ENCODE assay signal across 10 cellular contexts in genomic region chr7:86963599-86964230, GRCh38.
DNase-seq lines count a peak whose midpoint lies in the region; ATAC-seq and TF ChIP-seq lines count a peak whose summit lies in the region.
"Had no signal": no experiment of that assay in that cellular context is flagged by ENCODE, and none has a peak within 500 bp of the region (broad histone marks: within the 10 kb centered on the region; RNA-seq: fewer than 3 reads in every experiment).

No MANE protein-coding gene starts in this region.

- no peaks in the 10 kb centered on the region for H3K27me3 ChIP-seq in gastrocnemius medialis
- H3K27me3 ChIP-seq: BLaER1 had no signal

- no peaks in the 10 kb centered on the region for H3K9me3 ChIP-seq in gastrocnemius medialis
- H3K9me3 ChIP-seq: BLaER1 had no signal

- H3K27ac ChIP-seq in gastrocnemius medialis = no peak overlapping the region
- H3K27ac ChIP-seq: BLaER1, VCaP had no signal

- no peak for TF ChIP-seq CTCF in AG09309 (IDR thresholded peaks at IDR 0.05; ENCODE audit: control insufficient read depth, insufficient read depth, low read depth, low read length, missing control alignments)
- no peak for TF ChIP-seq CTCF in gastrocnemius medialis (IDR thresholded peaks at IDR 0.05 in 4 of 5, conservative IDR thresholded peaks at IDR 0.05 in 1 of 5)

- ATAC-seq in GM19023 (IDR thresholded peaks at IDR 0.05; ENCODE audit: unreplicated experiment) (peak; percentile 83), HG02885 (IDR thresholded peaks at IDR 0.05; ENCODE audit: poor library complexity, unreplicated experiment) (peak; percentile 97), SK-N-SH treated with all-trans-retinoic acid at 6 μM for 48 hours (peak; percentile 87), gastrocnemius medialis (no peak)

- H3K36me3 ChIP-seq in gastrocnemius medialis = no peaks in the 10 kb centered on the region
- H3K36me3 ChIP-seq: BLaER1 had no signal

- H3K4me3 ChIP-seq in AG09309 (ENCODE audit: control insufficient read depth, low read depth, low read length) = no peak overlapping the region
- no peak overlapping the region for H3K4me3 ChIP-seq in gastrocnemius medialis
- H3K4me3 ChIP-seq: BLaER1 had no signal

- H3K4me1 ChIP-seq in gastrocnemius medialis = peaks cover 7 to 11% of the 10 kb centered on the region in 2 donors
- H3K4me1 ChIP-seq: BLaER1 had no signal

- in situ Hi-C loops in gastrocnemius medialis (cut with MboI; ENCODE audit: low sequenced_read_pairs in 4 of 4) = no loop called here

- DNase-seq in AG09309 (ENCODE audit: low read depth) (peak; percentile 2), gastrocnemius medialis (no peak), GDM1 (lab: John Stamatoyannopoulos, UW) (no peak), middle frontal gyrus (ENCODE audit: extremely low spot score, low spot score) (no peak), activated gamma-delta T cell (lab: John Stamatoyannopoulos, UW) (no peak)

- intact Hi-C loops in gastrocnemius medialis (cut with DNase I; ENCODE audit: low total_unique reads) = no loop called here

- no peak for TF ChIP-seq POLR2A in gastrocnemius medialis (IDR thresholded peaks at IDR 0.05)

TF ChIP-seq in SK-N-SH treated with all-trans-retinoic acid at 6 μM for 48 hours, 23 proteins besides CTCF, POLR2A, EP300 and RAD21:
- TF ChIP-seq ZNF565 (CRISPR knock-in tag; conservative IDR thresholded peaks at IDR 0.05; ENCODE audit: low read depth) = no peak
- TF ChIP-seq ZNF70 (CRISPR knock-in tag; IDR thresholded peaks at IDR 0.05) = no peak
- no peak for TF ChIP-seq TOX (CRISPR knock-in tag; IDR thresholded peaks at IDR 0.05; ENCODE audit: borderline replicate concordance)
- TF ChIP-seq, protein P1, sequence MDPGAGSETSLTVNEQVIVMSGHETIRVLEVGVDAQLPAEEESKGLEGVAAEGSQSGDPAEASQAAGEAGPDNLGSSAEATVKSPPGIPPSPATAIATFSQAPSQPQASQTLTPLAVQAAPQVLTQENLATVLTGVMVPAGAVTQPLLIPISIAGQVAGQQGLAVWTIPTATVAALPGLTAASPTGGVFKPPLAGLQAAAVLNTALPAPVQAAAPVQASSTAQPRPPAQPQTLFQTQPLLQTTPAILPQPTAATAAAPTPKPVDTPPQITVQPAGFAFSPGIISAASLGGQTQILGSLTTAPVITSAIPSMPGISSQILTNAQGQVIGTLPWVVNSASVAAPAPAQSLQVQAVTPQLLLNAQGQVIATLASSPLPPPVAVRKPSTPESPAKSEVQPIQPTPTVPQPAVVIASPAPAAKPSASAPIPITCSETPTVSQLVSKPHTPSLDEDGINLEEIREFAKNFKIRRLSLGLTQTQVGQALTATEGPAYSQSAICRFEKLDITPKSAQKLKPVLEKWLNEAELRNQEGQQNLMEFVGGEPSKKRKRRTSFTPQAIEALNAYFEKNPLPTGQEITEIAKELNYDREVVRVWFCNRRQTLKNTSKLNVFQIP (CRISPR knock-in tag; IDR thresholded peaks at IDR 0.05; ENCODE audit: borderline replicate concordance, low read depth) = peak; percentile 43; the same call in 1 of the 2 replicates
- no peak for TF ChIP-seq PPARA (CRISPR knock-in tag; IDR thresholded peaks at IDR 0.05; ENCODE audit: borderline replicate concordance)
- TF ChIP-seq CSDC2 (CRISPR knock-in tag; IDR thresholded peaks at IDR 0.05) = no peak
- no peak for TF ChIP-seq RARB (CRISPR knock-in tag; IDR thresholded peaks at IDR 0.05)
- peak; percentile 80 for TF ChIP-seq ISL1 (CRISPR knock-in tag; IDR thresholded peaks at IDR 0.05)
- TF ChIP-seq, protein P2, sequence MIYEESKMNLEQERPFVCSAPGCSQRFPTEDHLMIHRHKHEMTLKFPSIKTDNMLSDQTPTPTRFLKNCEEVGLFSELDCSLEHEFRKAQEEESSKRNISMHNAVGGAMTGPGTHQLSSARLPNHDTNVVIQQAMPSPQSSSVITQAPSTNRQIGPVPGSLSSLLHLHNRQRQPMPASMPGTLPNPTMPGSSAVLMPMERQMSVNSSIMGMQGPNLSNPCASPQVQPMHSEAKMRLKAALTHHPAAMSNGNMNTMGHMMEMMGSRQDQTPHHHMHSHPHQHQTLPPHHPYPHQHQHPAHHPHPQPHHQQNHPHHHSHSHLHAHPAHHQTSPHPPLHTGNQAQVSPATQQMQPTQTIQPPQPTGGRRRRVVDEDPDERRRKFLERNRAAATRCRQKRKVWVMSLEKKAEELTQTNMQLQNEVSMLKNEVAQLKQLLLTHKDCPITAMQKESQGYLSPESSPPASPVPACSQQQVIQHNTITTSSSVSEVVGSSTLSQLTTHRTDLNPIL (CRISPR knock-in tag; IDR thresholded peaks at IDR 0.05; ENCODE audit: low read depth) = peak; percentile 30; the same call in 1 of the 2 replicates
- TF ChIP-seq ARNTL (CRISPR knock-in tag; IDR thresholded peaks at IDR 0.05; ENCODE audit: borderline replicate concordance, low read depth) = no peak

Comparison
In these comparisons a context has a peak if more than half of its experiments do, and no peak if none do; other contexts are left out.
1. ATAC-seq: peak in GM19023 (single experiment), HG02885 (single experiment) and SK-N-SH treated with all-trans-retinoic acid at 6 μM for 48 hours (single experiment); none in gastrocnemius medialis (0 of 2).